26 cellular contexts compared by ENCODE assay signal in genomic region chr6:121223930-121224329, GRCh38.
"Had no signal": no experiment of that assay in that cellular context is flagged by ENCODE, and none has a peak within 500 bp of the region (broad histone marks: within the 10 kb centered on the region; RNA-seq: fewer than 3 reads in every experiment).

No MANE protein-coding gene starts in this region.

- H3K27me3 Mint-ChIP-seq: activated B cell treated with CpG ODN at 0.5 μM for 24 hours; activated CD4-positive, alpha-beta memory T cell treated with anti-CD3 and anti-CD28 coated beads, Interleukin-2, amount 10 ng/mL, durations not matched to agents 7 days and 5 days; activated CD4-positive, alpha-beta T cell treated with anti-CD3 and anti-CD28 coated beads, Interleukin-2, amount 10 ng/mL, durations not matched to agents 24 days and 14 days; activated naive CD4-positive, alpha-beta T cell treated with anti-CD3 and anti-CD28 coated beads, Interleukin-2, amount 10 ng/mL, durations not matched to agents 7 days and 5 days; activated T-cell treated with anti-CD3 and anti-CD28 coated beads, Interleukin-2, amount 50 U/mL, for 24 hours; T-helper 17 cell had no signal

- H3K4me3 ChIP-seq: adrenal gland, body of pancreas, colonic mucosa, esophagus squamous epithelium, gastroesophageal sphincter, heart right ventricle had no signal

- H3K4me3 Mint-ChIP-seq: activated B cell treated with CpG ODN at 0.5 μM for 24 hours; activated CD4-positive, alpha-beta memory T cell treated with anti-CD3 and anti-CD28 coated beads, Interleukin-2, amount 10 ng/mL, durations not matched to agents 7 days and 5 days; activated CD4-positive, alpha-beta T cell treated with anti-CD3 and anti-CD28 coated beads, Interleukin-2, amount 10 ng/mL, durations not matched to agents 24 days and 14 days; activated naive CD4-positive, alpha-beta T cell treated with anti-CD3 and anti-CD28 coated beads, Interleukin-2, amount 10 ng/mL, durations not matched to agents 7 days and 5 days; activated T-cell treated with anti-CD3 and anti-CD28 coated beads, Interleukin-2, amount 50 U/mL, for 24 hours; T-helper 17 cell; T-helper 2 cell treated with Interferon-gamma antibody and Interleukin-4, amounts not matched to agents 5 μg/mL and 100 μg/mL, for 36 hours had no signal

- H3K27me3 ChIP-seq: adrenal gland, body of pancreas, colonic mucosa, esophagus squamous epithelium, gastroesophageal sphincter, heart right ventricle had no signal

- H3K27ac Mint-ChIP-seq: activated B cell treated with CpG ODN at 0.5 μM for 24 hours; activated CD4-positive, alpha-beta memory T cell treated with anti-CD3 and anti-CD28 coated beads, Interleukin-2, amount 10 ng/mL, durations not matched to agents 7 days and 5 days; activated CD4-positive, alpha-beta T cell treated with anti-CD3 and anti-CD28 coated beads, Interleukin-2, amount 10 ng/mL, durations not matched to agents 24 days and 14 days; activated naive CD4-positive, alpha-beta T cell treated with anti-CD3 and anti-CD28 coated beads, Interleukin-2, amount 10 ng/mL, durations not matched to agents 7 days and 5 days; activated naive CD4-positive, alpha-beta T cell treated with anti-CD3 and anti-CD28 coated beads, Interleukin-2, amount 50 U/mL, for 72 hours; activated T-cell treated with anti-CD3 and anti-CD28 coated beads, Interleukin-2, amount 50 U/mL, for 24 hours; T-helper 17 cell; T-helper 2 cell treated with Interferon-gamma antibody and Interleukin-4, amounts not matched to agents 5 μg/mL and 100 μg/mL, for 36 hours had no signal

- H3K4me1 Mint-ChIP-seq: activated B cell treated with CpG ODN at 0.5 μM for 24 hours; activated CD4-positive, alpha-beta T cell treated with anti-CD3 and anti-CD28 coated beads, Interleukin-2, amount 10 ng/mL, durations not matched to agents 24 days and 14 days; activated naive CD4-positive, alpha-beta T cell treated with anti-CD3 and anti-CD28 coated beads, Interleukin-2, amount 10 ng/mL, durations not matched to agents 7 days and 5 days; T-helper 17 cell had no signal

- ATAC-seq: activated CD4-positive, CD25-positive, alpha-beta regulatory T cell treated with anti-CD3 and anti-CD28 coated beads, Interleukin-2, amount 50 U/mL, for 24 hours; body of pancreas; gastroesophageal sphincter; heart right ventricle; T-helper 17 cell had no signal

- H3K36me3 ChIP-seq: adrenal gland, colonic mucosa, esophagus squamous epithelium, gastroesophageal sphincter, heart right ventricle, WERI-Rb-1 had no signal

- DNase-seq: activated B cell treated with CpG ODN at 0.5 μM for 24 hours; activated CD4-positive, alpha-beta memory T cell treated with anti-CD3 and anti-CD28 coated beads, Interleukin-2, amount 10 ng/mL, durations not matched to agents 7 days and 5 days; activated CD4-positive, alpha-beta T cell treated with anti-CD3 and anti-CD28 coated beads, Interleukin-2, amount 10 ng/mL, durations not matched to agents 24 days and 14 days; activated gamma-delta T cell; activated naive CD4-positive, alpha-beta T cell; activated naive CD4-positive, alpha-beta T cell treated with anti-CD3 and anti-CD28 coated beads, Interleukin-2, amount 10 ng/mL, durations not matched to agents 7 days and 5 days; activated T-cell treated with anti-CD3 and anti-CD28 coated beads, Interleukin-2, amount 50 U/mL, for 24 hours; adrenal gland; amygdala; aorta; body of pancreas; caudate nucleus; cerebellar nuclear complex; colonic mucosa; effector CD8-positive, alpha-beta T cell; esophagus squamous epithelium; foreskin melanocyte; heart right ventricle; T-helper 17 cell; T1000; WERI-Rb-1 had no signal

- H3K27ac ChIP-seq: adrenal gland, body of pancreas, colonic mucosa, epithelial cell of prostate, esophagus squamous epithelium, gastroesophageal sphincter, heart right ventricle, WERI-Rb-1 had no signal

- H3K9me3 ChIP-seq: adrenal gland, body of pancreas, colonic mucosa, esophagus squamous epithelium, gastroesophageal sphincter, heart right ventricle had no signal

- H3K9me3 Mint-ChIP-seq: activated naive CD4-positive, alpha-beta T cell treated with anti-CD3 and anti-CD28 coated beads, Interleukin-2, amount 10 ng/mL, durations not matched to agents 7 days and 5 days had no signal
